ENCODE assay signal across 1 cellular context in the genomic region with DNA sequence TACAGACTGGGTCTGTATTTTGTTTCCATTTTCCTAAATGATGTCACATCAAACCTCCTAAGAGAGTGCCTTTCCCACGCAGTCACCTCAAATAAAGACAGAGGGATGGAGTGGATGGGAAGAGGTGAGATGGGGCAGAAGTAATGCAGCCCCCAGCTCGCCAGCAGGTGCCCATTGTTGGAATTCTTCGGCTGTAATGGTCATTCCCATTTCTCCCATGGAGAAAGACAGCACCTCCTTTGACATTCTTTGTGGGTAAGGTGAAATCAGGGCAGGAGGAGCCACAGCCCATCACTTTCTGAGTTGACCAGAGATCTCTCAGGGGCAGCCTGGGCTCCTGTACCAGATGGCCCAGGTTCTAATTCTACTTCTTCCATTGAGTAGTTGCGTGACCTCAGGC.
TF ChIP-seq lines count a peak whose summit lies in the region.

No MANE protein-coding gene starts in this region.

TF ChIP-seq in H1, 55 proteins besides CTCF, POLR2A, EP300 and RAD21:
- TF ChIP-seq JUN (IDR thresholded peaks at IDR 0.05; ENCODE audit: low read depth, low read length) (no peak), ASH2L (IDR thresholded peaks at IDR 0.05; ENCODE audit: low read length) (no peak), TEAD4 (IDR thresholded peaks at IDR 0.05; ENCODE audit: low read depth, low read length) (peak; percentile 76)
- TF ChIP-seq, protein P1, sequence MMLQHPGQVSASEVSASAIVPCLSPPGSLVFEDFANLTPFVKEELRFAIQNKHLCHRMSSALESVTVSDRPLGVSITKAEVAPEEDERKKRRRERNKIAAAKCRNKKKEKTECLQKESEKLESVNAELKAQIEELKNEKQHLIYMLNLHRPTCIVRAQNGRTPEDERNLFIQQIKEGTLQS (IDR thresholded peaks at IDR 0.05; ENCODE audit: insufficient read depth, low read depth, low read length) = no peak
